In the genomic region with DNA sequence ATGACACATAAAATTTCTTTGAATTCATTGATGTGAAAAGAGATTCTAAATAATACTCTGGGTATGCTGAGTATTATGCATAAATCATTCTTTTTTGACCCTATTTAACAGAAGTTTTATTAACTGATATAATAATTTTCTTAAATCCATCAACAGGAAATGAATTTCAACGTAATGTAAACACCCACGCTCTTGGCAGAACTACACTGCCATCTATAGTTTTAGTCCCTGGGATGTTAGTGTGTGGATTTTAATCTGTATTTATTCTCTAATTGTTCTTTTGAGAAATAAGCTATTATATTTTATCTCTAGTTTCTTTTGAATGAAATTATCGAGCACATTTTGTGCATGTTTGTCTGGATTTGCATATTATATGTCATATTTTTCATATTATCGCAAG, we compare ENCODE assay signal across 24 cellular contexts.
DNase-seq lines count a peak whose midpoint lies in the region; ATAC-seq and TF ChIP-seq lines count a peak whose summit lies in the region.
"Had no signal": no experiment of that assay in that cellular context is flagged by ENCODE, and none has a peak within 500 bp of the region (broad histone marks: within the 10 kb centered on the region; RNA-seq: fewer than 3 reads in every experiment).

No MANE protein-coding gene starts in this region.

- H3K36me3 ChIP-seq in SK-N-SH (replicated peaks in 1 of 2; ENCODE audit: control insufficient read depth in 1 of 2, insufficient read depth in 2 of 2, low read length in 1 of 2) (no peaks in the 10 kb centered on the region), Karpas-422 (ENCODE audit: insufficient read depth, low read length) (no peaks in the 10 kb centered on the region), PC-3 (ENCODE audit: low read depth, low read length) (no peaks in the 10 kb centered on the region)
- H3K36me3 ChIP-seq: BE2C, SJCRH30 had no signal

- H3K9me3 ChIP-seq in SK-N-SH (no peaks in the 10 kb centered on the region), Karpas-422 (ENCODE audit: low read length) (no peaks in the 10 kb centered on the region), PC-3 (ENCODE audit: low read length) (no peaks in the 10 kb centered on the region)
- H3K9me3 ChIP-seq: BE2C, Caco-2, SJCRH30 had no signal

- H3K27ac ChIP-seq in SK-N-SH (ENCODE audit: low read depth in 2 of 2, low read length in 1 of 2) (no peak overlapping the region), Karpas-422 (ENCODE audit: low read length) (peak overlapping the region; percentile 99), PC-3 (ENCODE audit: low read length) (no peak overlapping the region)
- H3K27ac ChIP-seq: GM23248, SJCRH30 had no signal

- H3K27me3 ChIP-seq in SK-N-SH (ENCODE audit: insufficient read depth) (no peaks in the 10 kb centered on the region), Karpas-422 (ENCODE audit: low read length) (no peaks in the 10 kb centered on the region), PC-3 (ENCODE audit: low read length) (no peaks in the 10 kb centered on the region)
- H3K27me3 ChIP-seq: BE2C, SJCRH30 had no signal

- no TSS peak for BruUV-seq in PC-3 (replicated peaks; lab: Mats Ljungman, UMichigan)

- H3K27me3 Mint-ChIP-seq in osteocyte (ENCODE audit: unreplicated experiment) (no peaks in the 10 kb centered on the region), glutamatergic neuron (ENCODE audit: unreplicated experiment) (no peaks in the 10 kb centered on the region)
- H3K27me3 Mint-ChIP-seq: CD4-positive, alpha-beta T cell had no signal

- H2AFZ ChIP-seq in SK-N-SH (ENCODE audit: low read depth) (no peak overlapping the region), Karpas-422 (ENCODE audit: low read length) (peak overlapping the region; percentile 70), PC-3 (ENCODE audit: low read length) (no peak overlapping the region)
- H2AFZ ChIP-seq: GM23248 had no signal

- peaks cover 10% of the 10 kb centered on the region for H3K4me1 Mint-ChIP-seq in osteocyte (ENCODE audit: unreplicated experiment)
- no peaks in the 10 kb centered on the region for H3K4me1 Mint-ChIP-seq in glutamatergic neuron (ENCODE audit: low read depth, unreplicated experiment)

- WGBS in SK-N-SH (ENCODE audit: low lambda C conversion rate), result 35% methylated on average over 4 of the region's 4 CpGs

- DNase-seq in SK-N-SH (no peak), Karpas-422 (peak; percentile 73), PC-3 (peak; percentile 4), osteocyte (ENCODE audit: extremely low spot score, unreplicated experiment) (no peak), Kasumi-1 (lab: John Stamatoyannopoulos, UW) (no peak), glutamatergic neuron (no peak)
- DNase-seq: 8988T; BE2C; Caco-2; CD4-positive, alpha-beta T cell; DMS153; GM23248; KG1; NCI-H1092 treated with DMSO at 0.1 percent for 48 hours; NCI-H1694; NCI-H2081 treated with DMSO at 0.1 percent for 48 hours; NCI-H510A treated with DMSO at 0.1 percent for 48 hours; NCI-H774; SW 1271 had no signal

- H3K79me2 ChIP-seq in SK-N-SH (ENCODE audit: insufficient read depth) (no peaks in the 10 kb centered on the region), Karpas-422 (ENCODE audit: low read length) (no peaks in the 10 kb centered on the region), PC-3 (ENCODE audit: low read length) (no peaks in the 10 kb centered on the region)

- H4K20me1 ChIP-seq in SK-N-SH (ENCODE audit: insufficient read depth), result no peaks in the 10 kb centered on the region
- H4K20me1 ChIP-seq in Karpas-422 (ENCODE audit: insufficient read depth, low read depth, low read length), result no peaks in the 10 kb centered on the region
- no peaks in the 10 kb centered on the region for H4K20me1 ChIP-seq in PC-3 (ENCODE audit: low read length)

- H3K9ac ChIP-seq in SK-N-SH (no peak overlapping the region), Karpas-422 (ENCODE audit: low read length) (peak overlapping the region; percentile 59), PC-3 (ENCODE audit: low read length) (no peak overlapping the region)
- H3K9ac ChIP-seq: GM23248 had no signal

- POLR2A ChIA-PET in SK-N-SH (lab: Yijun Ruan, JAX) (no interaction called here), PC-3 (lab: Charles Lee; ENCODE audit: unreplicated experiment) (no interaction called here)

- H3K27ac Mint-ChIP-seq in osteocyte (ENCODE audit: unreplicated experiment), result no peak overlapping the region
- no peak overlapping the region for H3K27ac Mint-ChIP-seq in glutamatergic neuron (ENCODE audit: unreplicated experiment)
- H3K27ac Mint-ChIP-seq: CD4-positive, alpha-beta T cell had no signal

- peak; percentile 17; the same call in 1 of the 2 replicates for TF ChIP-seq RAD21 in SK-N-SH (IDR thresholded peaks at IDR 0.05; ENCODE audit: low read length)

- intact Hi-C loops in PC-3 (cut with micrococcal nuclease), result loop anchor here (10.0 kb wide), 1 partner anchor 245 kb away; no protein-coding TSS in a partner anchor

- H3K4me1 ChIP-seq in SK-N-SH (ENCODE audit: control insufficient read depth in 1 of 2, insufficient read depth in 2 of 2, low read depth in 1 of 2, low read length in 1 of 2) (no peaks in the 10 kb centered on the region; a peak in 1 of 4 replicates), Karpas-422 (ENCODE audit: low read length) (peaks cover 65% of the 10 kb centered on the region), PC-3 (ENCODE audit: insufficient read depth, low read length) (no peaks in the 10 kb centered on the region)
- H3K4me1 ChIP-seq: BE2C, Caco-2, SJCRH30 had no signal

- H3K9me3 Mint-ChIP-seq in osteocyte (ENCODE audit: unreplicated experiment), result peaks cover 8% of the 10 kb centered on the region
- no peaks in the 10 kb centered on the region for H3K9me3 Mint-ChIP-seq in glutamatergic neuron (ENCODE audit: unreplicated experiment)

- H3K4me2 ChIP-seq in SK-N-SH, result no peak overlapping the region
- peak overlapping the region; percentile 85 for H3K4me2 ChIP-seq in Karpas-422 (ENCODE audit: low read depth, low read length, poor library complexity, severe bottlenecking)
- no peak overlapping the region for H3K4me2 ChIP-seq in PC-3 (ENCODE audit: low read length)

- H3K9me2 ChIP-seq in SK-N-SH (no peaks in the 10 kb centered on the region), Karpas-422 (replicated peaks; ENCODE audit: insufficient read depth, low read length) (no peaks in the 10 kb centered on the region), PC-3 (replicated peaks; ENCODE audit: low read length) (no peaks in the 10 kb centered on the region)

- H3K36me3 Mint-ChIP-seq in osteocyte (ENCODE audit: unreplicated experiment) (no peaks in the 10 kb centered on the region), glutamatergic neuron (ENCODE audit: unreplicated experiment) (no peaks in the 10 kb centered on the region)

- no peak for TF ChIP-seq EP300 in SK-N-SH (IDR thresholded peaks at IDR 0.05; ENCODE audit: borderline replicate concordance in 1 of 2, low read depth in 1 of 2, low read length in 1 of 2)

- no peak for TF ChIP-seq CTCF in SK-N-SH (IDR thresholded peaks at IDR 0.05)
- TF ChIP-seq CTCF in PC-3 (conservative IDR thresholded peaks at IDR 0.05; ENCODE audit: low read depth, low read length), result peak; percentile 40; the same call in 1 of the 2 replicates
- peak; percentile 8 for TF ChIP-seq CTCF in osteocyte (IDR thresholded peaks at IDR 0.05)
- TF ChIP-seq CTCF in glutamatergic neuron (IDR thresholded peaks at IDR 0.05; ENCODE audit: partially characterized antibody, unreplicated experiment), result no peak

- ATAC-seq in SK-N-SH treated with all-trans-retinoic acid at 6 μM for 48 hours (no peak), PC-3 (no peak), HG03039 (IDR thresholded peaks at IDR 0.05; ENCODE audit: unreplicated experiment) (no peak)
- ATAC-seq: Panc1 had no signal

- H3K4me3 ChIP-seq in SK-N-SH (ENCODE audit: low read depth in 2 of 2, low read length in 1 of 2), result 0 out of 4 replicates have a peak overlapping the region, but pooled peaks of 1 of the 2 experiments have one; percentile 25
- peak overlapping the region; percentile 58 for H3K4me3 ChIP-seq in Karpas-422 (ENCODE audit: low read length)
- no peak overlapping the region for H3K4me3 ChIP-seq in PC-3 (ENCODE audit: low read length)
- H3K4me3 ChIP-seq: GM12878, GM23248, SJCRH30 had no signal

- H3F3A ChIP-seq in SK-N-SH (replicated peaks; ENCODE audit: insufficient read depth) (no peaks in the 10 kb centered on the region), PC-3 (ENCODE audit: low read length, unreplicated experiment) (no peaks in the 10 kb centered on the region)

- CTCF ChIA-PET in SK-N-SH (lab: Yijun Ruan, JAX), result interaction anchor here (1.1 kb wide), 1 partner anchor 657 kb away, joined by 3 read pairs; no protein-coding TSS in a partner anchor
- CTCF ChIA-PET in PC-3 (lab: Charles Lee), result interaction anchor here (0.9 kb wide), 1 partner anchor 72 kb away, joined by 3 read pairs; no protein-coding TSS in a partner anchor

- no peak overlapping the region for H3K4me3 Mint-ChIP-seq in osteocyte (ENCODE audit: unreplicated experiment)
- no peak overlapping the region for H3K4me3 Mint-ChIP-seq in glutamatergic neuron (ENCODE audit: unreplicated experiment)
- H3K4me3 Mint-ChIP-seq: CD4-positive, alpha-beta T cell had no signal

TF ChIP-seq in SK-N-SH, 30 proteins besides CTCF, POLR2A, EP300 and RAD21 (continues in another document):
- TF ChIP-seq FOXM1 (IDR thresholded peaks at IDR 0.05; ENCODE audit: low read depth) (no peak), NRF1 (IDR thresholded peaks at IDR 0.05; ENCODE audit: low read depth, low read length) (no peak), NFIC (IDR thresholded peaks at IDR 0.05; ENCODE audit: borderline replicate concordance) (no peak)
- TF ChIP-seq, protein P1, sequence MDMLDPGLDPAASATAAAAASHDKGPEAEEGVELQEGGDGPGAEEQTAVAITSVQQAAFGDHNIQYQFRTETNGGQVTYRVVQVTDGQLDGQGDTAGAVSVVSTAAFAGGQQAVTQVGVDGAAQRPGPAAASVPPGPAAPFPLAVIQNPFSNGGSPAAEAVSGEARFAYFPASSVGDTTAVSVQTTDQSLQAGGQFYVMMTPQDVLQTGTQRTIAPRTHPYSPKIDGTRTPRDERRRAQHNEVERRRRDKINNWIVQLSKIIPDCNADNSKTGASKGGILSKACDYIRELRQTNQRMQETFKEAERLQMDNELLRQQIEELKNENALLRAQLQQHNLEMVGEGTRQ (IDR thresholded peaks at IDR 0.05; ENCODE audit: borderline replicate concordance, low read depth, low read length), result no peak

TF ChIP-seq in SK-N-SH treated with all-trans-retinoic acid at 6 μM for 48 hours, 23 proteins besides CTCF, POLR2A, EP300 and RAD21 (continues in another document):
- TF ChIP-seq, protein P2, sequence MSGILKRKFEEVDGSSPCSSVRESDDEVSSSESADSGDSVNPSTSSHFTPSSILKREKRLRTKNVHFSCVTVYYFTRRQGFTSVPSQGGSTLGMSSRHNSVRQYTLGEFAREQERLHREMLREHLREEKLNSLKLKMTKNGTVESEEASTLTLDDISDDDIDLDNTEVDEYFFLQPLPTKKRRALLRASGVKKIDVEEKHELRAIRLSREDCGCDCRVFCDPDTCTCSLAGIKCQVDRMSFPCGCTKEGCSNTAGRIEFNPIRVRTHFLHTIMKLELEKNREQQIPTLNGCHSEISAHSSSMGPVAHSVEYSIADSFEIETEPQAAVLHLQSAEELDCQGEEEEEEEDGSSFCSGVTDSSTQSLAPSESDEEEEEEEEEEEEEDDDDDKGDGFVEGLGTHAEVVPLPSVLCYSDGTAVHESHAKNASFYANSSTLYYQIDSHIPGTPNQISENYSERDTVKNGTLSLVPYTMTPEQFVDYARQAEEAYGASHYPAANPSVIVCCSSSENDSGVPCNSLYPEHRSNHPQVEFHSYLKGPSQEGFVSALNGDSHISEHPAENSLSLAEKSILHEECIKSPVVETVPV (CRISPR knock-in tag; IDR thresholded peaks at IDR 0.05), result no peak

Comparison
In these comparisons a context has a peak if more than half of its experiments do, and no peak if none do; other contexts are left out.
1. DNase-seq: peak in Karpas-422 (single experiment) and PC-3 (single experiment); none in SK-N-SH (single experiment), osteocyte (single experiment), Kasumi-1 (0 of 2) and glutamatergic neuron (single experiment).
2. CTCF ChIP-seq: peak in PC-3 (single experiment) and osteocyte (single experiment); none in SK-N-SH (single experiment) and glutamatergic neuron (single experiment).